Comparison of ENCODE assay signal across 8 cellular contexts in genomic region chr15:69059170-69059943, GRCh38. TPM values are rescaled to one million over a fixed set of nuclear protein-coding genes. Genes with fewer than 3 reads are reported as not detected.
DNase-seq lines count a peak whose midpoint lies in the region; ATAC-seq, FAIRE-seq and TF ChIP-seq lines count a peak whose summit lies in the region.

No MANE protein-coding gene starts in this region.

- no TSS peak for BruUV-seq in MCF 10A (replicated peaks; lab: Mats Ljungman, UMichigan)

- H3K36me3 ChIP-seq in WERI-Rb-1 = no peaks in the 10 kb centered on the region

- no peak for ATAC-seq in GM19023 (IDR thresholded peaks at IDR 0.05; ENCODE audit: unreplicated experiment)

- H3K4me3 Mint-ChIP-seq in MCF 10A (ENCODE audit: unreplicated experiment) = no peak overlapping the region

- no peaks in the 10 kb centered on the region for H3K36me3 Mint-ChIP-seq in MCF 10A (ENCODE audit: insufficient read depth, unreplicated experiment)

- peak; percentile 62 for FAIRE-seq in A204.1 (lab: Jason Lieb, UNC)

- peak; percentile 55 for DNase-seq in GM19238 (ENCODE audit: insufficient read length, low spot score)
- peak; percentile 93 for DNase-seq in NCI-H2227 (lab: John Stamatoyannopoulos, UW; ENCODE audit: unreplicated experiment)
- DNase-seq in WERI-Rb-1 = peak; percentile 91
- peak; percentile 92 for DNase-seq in MCF 10A (ENCODE audit: unreplicated experiment)
- DNase-seq in iris pigment epithelial cell (ENCODE audit: low read depth) = peak; percentile 83
- peak; percentile 45 to 69 (median 46) for DNase-seq in stimulated activated CD4-positive, alpha-beta T cell treated with anti-CD3 and anti-CD28 coated beads, Interleukin-1b, Interleukin-23, amount 100 ng/mL, for 24 hours (ENCODE audit: low read depth in 4 of 4, low spot score in 1 of 4)

- no peaks in the 10 kb centered on the region for H3K4me1 Mint-ChIP-seq in MCF 10A (ENCODE audit: insufficient read depth, unreplicated experiment)

- H3K4me3 ChIP-seq in WERI-Rb-1 (ENCODE audit: low read depth, low read length) = no peak overlapping the region

- no peaks in the 10 kb centered on the region for H3K9me3 Mint-ChIP-seq in MCF 10A (ENCODE audit: unreplicated experiment)

- H3K27me3 ChIP-seq in WERI-Rb-1 (ENCODE audit: insufficient read depth, low read depth, severe bottlenecking) = no peaks in the 10 kb centered on the region

- no peaks in the 10 kb centered on the region for H3K27me3 Mint-ChIP-seq in MCF 10A (ENCODE audit: insufficient read depth, unreplicated experiment)

- H3K9me3 ChIP-seq in WERI-Rb-1 (ENCODE audit: severe bottlenecking) = no peaks in the 10 kb centered on the region

- POLR2A ChIA-PET in MCF 10A (lab: Yijun Ruan, JAX) = interaction anchor here (1.0 kb wide), 1 partner anchor 335 kb away, joined by 3 read pairs; no protein-coding TSS in a partner anchor

- H3K27ac ChIP-seq in WERI-Rb-1 = no peak overlapping the region

- TF ChIP-seq CTCF in WERI-Rb-1 (IDR thresholded peaks at IDR 0.05; ENCODE audit: low read depth, low read length) = peak; percentile 77
- peak; percentile 89 for TF ChIP-seq CTCF in MCF 10A (IDR thresholded peaks at IDR 0.05; ENCODE audit: unreplicated experiment)

- H3K27ac Mint-ChIP-seq in MCF 10A (ENCODE audit: low read depth, unreplicated experiment) = no peak overlapping the region

- CTCF ChIA-PET in MCF 10A (lab: Yijun Ruan, JAX) = interaction anchor here (0.6 to 4.4 kb wide), 29 partner anchors 9 to 404 kb away, joined by 3 to 51 read pairs (median 4); partner anchors contain the start of gene GLCE

- intact Hi-C loops in MCF 10A (cut with micrococcal nuclease) = loop anchor here (1.0 to 5.0 kb wide), 6 partner anchors 73 to 408 kb away; no protein-coding TSS in a partner anchor

RNA-seq across cellular contexts. Expression of gene NOX5, which starts 44.9 kb away (rescaled TPM):
- total RNA-seq in MCF 10A (2022) = 1.4 and 1.8 TPM in 2 replicates
